In the genomic region with DNA sequence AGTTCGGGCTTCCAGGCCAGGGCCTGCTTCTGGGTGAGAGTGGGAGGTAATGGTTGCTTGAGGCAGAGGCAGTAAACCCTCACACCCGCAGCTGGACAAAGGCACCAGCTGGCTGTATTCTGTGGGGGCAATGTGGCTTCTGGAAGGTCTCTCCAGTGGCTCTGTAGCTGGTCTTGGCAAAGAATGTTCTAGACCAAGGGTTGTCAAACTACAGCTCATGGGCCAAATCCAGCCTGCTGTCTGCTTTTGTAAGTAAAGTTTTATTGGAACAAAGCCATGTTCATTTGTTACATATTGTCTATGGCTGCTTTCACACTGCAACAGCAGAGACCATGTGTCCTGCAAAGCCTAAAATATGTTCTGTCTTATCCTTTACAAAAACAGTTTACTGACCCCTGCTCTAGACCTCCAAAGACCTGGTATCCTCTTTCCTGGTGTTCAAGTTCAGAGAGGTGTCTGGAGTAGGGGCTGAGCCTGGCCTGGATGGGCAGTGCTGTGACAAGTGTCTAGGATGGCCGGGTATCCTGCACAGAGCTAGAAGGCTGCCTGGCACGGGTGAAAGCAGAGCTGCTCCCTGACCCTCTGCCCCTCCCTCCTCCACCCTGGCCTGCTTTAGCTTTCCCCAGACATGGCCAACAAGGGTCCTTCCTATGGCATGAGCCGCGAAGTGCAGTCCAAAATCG, we compare ENCODE assay signal across 1 cellular context.
A peak's percentile ranks its signal among the peaks of the same experiment; 100 is the strongest.
TF ChIP-seq lines count a peak whose summit lies in the region.

No MANE protein-coding gene starts in this region.

TF ChIP-seq in GM12878, 131 proteins besides CTCF, POLR2A, EP300 and RAD21:
- TF ChIP-seq SUZ12 (IDR thresholded peaks at IDR 0.05; ENCODE audit: unreplicated experiment): no peak
- 0 out of 2 replicates have a peak, but pooled peaks have one; percentile 25 for TF ChIP-seq ZBTB40 (IDR thresholded peaks at IDR 0.05; ENCODE audit: borderline replicate concordance)
